Comparison of ENCODE assay signal across 7 cellular contexts in genomic region chr14:87992349-87992719, GRCh38. TPM values are rescaled to one million over a fixed set of nuclear protein-coding genes. Genes with fewer than 3 reads are reported as not detected.
DNase-seq lines count a peak whose midpoint lies in the region; ATAC-seq and TF ChIP-seq lines count a peak whose summit lies in the region.

No MANE protein-coding gene starts in this region.

- no peaks in the 10 kb centered on the region for H3K9me2 ChIP-seq in Karpas-422 (replicated peaks; ENCODE audit: insufficient read depth, low read length)

- H3K9me3 ChIP-seq in Karpas-422 (ENCODE audit: low read length) = no peaks in the 10 kb centered on the region
- no peaks in the 10 kb centered on the region for H3K9me3 ChIP-seq in mesodermal cell (ENCODE audit: control insufficient read depth, low read length)
- no peaks in the 10 kb centered on the region for H3K9me3 ChIP-seq in upper lobe of right lung

- no peak for TF ChIP-seq CTCF in upper lobe of right lung (IDR thresholded peaks at IDR 0.05)

- peaks cover 25% of the 10 kb centered on the region for H3K4me1 ChIP-seq in Karpas-422 (ENCODE audit: low read length)
- peaks cover 15% of the 10 kb centered on the region for H3K4me1 ChIP-seq in mesodermal cell (ENCODE audit: control insufficient read depth, insufficient read depth, low read length, poor library complexity, severe bottlenecking)
- peaks cover 13% of the 10 kb centered on the region for H3K4me1 ChIP-seq in upper lobe of right lung

- DNase-seq in Karpas-422 (no peak), upper lobe of right lung (no peak), NCI-H510A (lab: John Stamatoyannopoulos, UW) (no peak)

- intact Hi-C loops in upper lobe of right lung (cut with DNase I) = no loop called here

- peak overlapping the region; percentile 97 for H2AFZ ChIP-seq in Karpas-422 (ENCODE audit: low read length)

- 9 to 11% methylated on average over 15 to 20 of the region's 20 CpGs for WGBS in mesodermal cell (ENCODE audit: insufficient coverage in 2 of 2), 2 experiments

- H3K27ac ChIP-seq in Karpas-422 (ENCODE audit: low read length) (peak overlapping the region; percentile 61), cingulate gyrus (ENCODE audit: low read depth, low read length) (peak overlapping the region; percentile 98), mesodermal cell (ENCODE audit: low read depth, low read length, severe bottlenecking) (peak overlapping the region; percentile 92), upper lobe of right lung (peak overlapping the region; percentile 96)

- H3K4me2 ChIP-seq in Karpas-422 (ENCODE audit: low read depth, low read length, poor library complexity, severe bottlenecking) = peak overlapping the region; percentile 95

- peak overlapping the region; percentile 83 for H3K9ac ChIP-seq in Karpas-422 (ENCODE audit: low read length)

- H3K79me2 ChIP-seq in Karpas-422 (ENCODE audit: low read length) = peaks cover 13% of the 10 kb centered on the region; the same call in 1 of the 2 replicates

- ATAC-seq in GM19438 (IDR thresholded peaks at IDR 0.05; ENCODE audit: low read depth, unreplicated experiment) = peak; percentile 16
- ATAC-seq in upper lobe of right lung = peak; percentile 37
- ATAC-seq in GM18870 (IDR thresholded peaks at IDR 0.05; ENCODE audit: unreplicated experiment) = no peak

- H4K20me1 ChIP-seq in Karpas-422 (ENCODE audit: insufficient read depth, low read depth, low read length) = no peaks in the 10 kb centered on the region

- H3K27me3 ChIP-seq in Karpas-422 (ENCODE audit: low read length) = no peaks in the 10 kb centered on the region
- H3K27me3 ChIP-seq in upper lobe of right lung = no peaks in the 10 kb centered on the region

- H3K4me3 ChIP-seq in Karpas-422 (ENCODE audit: low read length) (peak overlapping the region; percentile 77), mesodermal cell (ENCODE audit: extremely low read depth, insufficient read depth, low read length, poor library complexity, severe bottlenecking) (peak overlapping the region; percentile 56), upper lobe of right lung (peak overlapping the region; percentile 70)

- H3K36me3 ChIP-seq in Karpas-422 (ENCODE audit: insufficient read depth, low read length) = no peaks in the 10 kb centered on the region
- no peaks in the 10 kb centered on the region for H3K36me3 ChIP-seq in mesodermal cell (ENCODE audit: control insufficient read depth, insufficient read depth, low read length)
- no peaks in the 10 kb centered on the region for H3K36me3 ChIP-seq in upper lobe of right lung

RNA-seq across cellular contexts. Expression of gene GALC, which starts 0.6 kb away (rescaled TPM):
- total RNA-seq in Karpas-422 (2014; rRNA removed; shearing (Covaris generic); ENCODE audit: low replicate concordance) = 20.3 and 33.4 TPM in 2 replicates
- polyA plus RNA-seq in mesodermal cell (2013, experiment 1 of 2) = 44.5 TPM
- 40.0 TPM for polyA plus RNA-seq in mesodermal cell (2013, experiment 2 of 2)
- total RNA-seq in upper lobe of right lung = 47.4 TPM

RNA-seq across cellular contexts. Expression of gene GPR65, which starts 12.6 kb away (rescaled TPM):
- 4.4 and 8.1 TPM in 2 replicates for total RNA-seq in Karpas-422 (2014; rRNA removed; shearing (Covaris generic); ENCODE audit: low replicate concordance)
- polyA plus RNA-seq in mesodermal cell (2013, experiment 1 of 2) = 0.07 TPM
- polyA plus RNA-seq in mesodermal cell (2013, experiment 2 of 2) = not detected
- 7.7 TPM for total RNA-seq in upper lobe of right lung
